Comparison of ENCODE assay signal across 8 cellular contexts in genomic region chr7:100159099-100159623, GRCh38. TPM values are rescaled to one million over a fixed set of nuclear protein-coding genes. Genes with fewer than 3 reads are reported as not detected.
A peak's percentile ranks its signal among the peaks of the same experiment; 100 is the strongest.
DNase-seq lines count a peak whose midpoint lies in the region; ATAC-seq and TF ChIP-seq lines count a peak whose summit lies in the region.

No MANE protein-coding gene starts in this region.

- in situ Hi-C loops in SK-MEL-5 (cut with HindIII; ENCODE audit: low pct_unique_long_range_greater_than_20kb, low sequenced_read_pairs), result no loop called here

- TF ChIP-seq CTCF in GM12875 (IDR thresholded peaks at IDR 0.05; ENCODE audit: borderline replicate concordance, insufficient read depth, low read depth, low read length) (peak; percentile 19; the same call in 1 of the 2 replicates), fibroblast of mammary gland (conservative IDR thresholded peaks at IDR 0.05; ENCODE audit: control insufficient read depth, insufficient read depth, low read depth, low read length) (no peak)

- DNase-seq in SK-MEL-5 (ENCODE audit: low read depth, low spot score) (peak; percentile 56), fibroblast of mammary gland (ENCODE audit: low read depth) (peak; percentile 12), skeletal muscle cell (ENCODE audit: low read depth) (no peak), dedifferentiated amniotic fluid mesenchymal stem cell (ENCODE audit: extremely low spot score) (no peak), NOMO-1 treated with DMSO at 0.1 percent for 48 hours (lab: John Stamatoyannopoulos, UW; ENCODE audit: unreplicated experiment) (no peak), NCI-H187 treated with DMSO at 0.1 percent for 48 hours (lab: John Stamatoyannopoulos, UW) (no peak)

- no peak for ATAC-seq in HG03196 (IDR thresholded peaks at IDR 0.05; ENCODE audit: unreplicated experiment)

- H3K4me3 ChIP-seq in GM12875 (ENCODE audit: low read depth, low read length) (peak overlapping the region; percentile 78), fibroblast of mammary gland (ENCODE audit: control insufficient read depth, low read depth, low read length) (peak overlapping the region; percentile 57), skeletal muscle cell (ENCODE audit: low read depth, low read length) (peak overlapping the region; percentile 76)

RNA-seq across cellular contexts. Expression of gene TRAPPC14, which starts 0.6 kb away (rescaled TPM):
- total RNA-seq in SK-MEL-5 (2014; rRNA removed; shearing (Covaris generic)), result 11.2 and 14.1 TPM in 2 replicates
- 32.2 and 36.1 TPM in 2 replicates for polyA plus RNA-seq in SK-MEL-5 (2015; cell fraction: cytosol; rRNA removed)
- polyA plus RNA-seq in SK-MEL-5 (2015; cell fraction: nucleus; rRNA removed), result 464 and 517 TPM in 2 replicates

RNA-seq across cellular contexts. Expression of gene GAL3ST4, which starts 9.3 kb away (rescaled TPM):
- 1.9 and 2.6 TPM in 2 replicates for total RNA-seq in SK-MEL-5 (2014; rRNA removed; shearing (Covaris generic))
- polyA plus RNA-seq in SK-MEL-5 (2015; cell fraction: cytosol; rRNA removed), result 6.7 TPM in 2 replicates
- 6.5 and 11.6 TPM in 2 replicates for polyA plus RNA-seq in SK-MEL-5 (2015; cell fraction: nucleus; rRNA removed)

RNA-seq across cellular contexts. Expression of gene LAMTOR4, which starts 10.4 kb away (rescaled TPM):
- total RNA-seq in SK-MEL-5 (2014; rRNA removed; shearing (Covaris generic)), result 165 and 169 TPM in 2 replicates
- polyA plus RNA-seq in SK-MEL-5 (2015; cell fraction: cytosol; rRNA removed), result 169 and 221 TPM in 2 replicates
- polyA plus RNA-seq in SK-MEL-5 (2015; cell fraction: nucleus; rRNA removed), result 151 and 219 TPM in 2 replicates

RNA-seq across cellular contexts. Expression of gene GPC2, which starts 18.0 kb away (rescaled TPM):
- 3.2 and 4.7 TPM in 2 replicates for total RNA-seq in SK-MEL-5 (2014; rRNA removed; shearing (Covaris generic))
- polyA plus RNA-seq in SK-MEL-5 (2015; cell fraction: cytosol; rRNA removed), result 10.0 TPM in 2 replicates
- 76.5 and 114 TPM in 2 replicates for polyA plus RNA-seq in SK-MEL-5 (2015; cell fraction: nucleus; rRNA removed)

RNA-seq across cellular contexts. Expression of gene STAG3, which starts 18.6 kb away (rescaled TPM):
- 3.4 and 5.7 TPM in 2 replicates for total RNA-seq in SK-MEL-5 (2014; rRNA removed; shearing (Covaris generic))
- 3.6 and 3.9 TPM in 2 replicates for polyA plus RNA-seq in SK-MEL-5 (2015; cell fraction: cytosol; rRNA removed)
- polyA plus RNA-seq in SK-MEL-5 (2015; cell fraction: nucleus; rRNA removed), result 68.7 and 85.9 TPM in 2 replicates

Comparison
In these comparisons a context has a peak if more than half of its experiments do, and no peak if none do; other contexts are left out.
1. DNase-seq: peak in SK-MEL-5 (single experiment) and fibroblast of mammary gland (single experiment); none in skeletal muscle cell (single experiment), dedifferentiated amniotic fluid mesenchymal stem cell (single experiment), NOMO-1 treated with DMSO at 0.1 percent for 48 hours (single experiment) and NCI-H187 treated with DMSO at 0.1 percent for 48 hours (single experiment).
2. Peak in every context shown above with its lines, with median percentiles within 50 percentile points of each other: H3K4me3 ChIP-seq.